Comparison of ENCODE assay signal across 8 cellular contexts in genomic region chr6:24855389-24856245, GRCh38. TPM values are rescaled to one million over a fixed set of nuclear protein-coding genes. Genes with fewer than 3 reads are reported as not detected.
A peak's percentile ranks its signal among the peaks of the same experiment; 100 is the strongest.
DNase-seq lines count a peak whose midpoint lies in the region; ATAC-seq, FAIRE-seq and TF ChIP-seq lines count a peak whose summit lies in the region.

No MANE protein-coding gene starts in this region.

- peak overlapping the region; percentile 5 for H3K4me3 Mint-ChIP-seq in activated naive CD8-positive, alpha-beta T cell

- H3K27me3 Mint-ChIP-seq in activated naive CD8-positive, alpha-beta T cell, result no peaks in the 10 kb centered on the region

- H3K4me3 ChIP-seq in A673 (ENCODE audit: low read depth, low read length, poor library complexity, severe bottlenecking) (no peak overlapping the region), vagina (no peak overlapping the region)

- H3K27me3 ChIP-seq in A673 (replicated peaks; ENCODE audit: insufficient read depth, low read depth, low read length, poor library complexity) (no peaks in the 10 kb centered on the region), vagina (no peaks in the 10 kb centered on the region)

- peak overlapping the region; percentile 93 for H3K27ac Mint-ChIP-seq in activated naive CD8-positive, alpha-beta T cell

- POLR2A ChIA-PET in A673 (lab: Charles Lee; ENCODE audit: low non-redundant PET), result interaction anchor here (0.6 kb wide), 1 partner anchor 162 kb away, joined by 3 read pairs; no protein-coding TSS in a partner anchor

- TF ChIP-seq CTCF in A673 (conservative IDR thresholded peaks at IDR 0.05; ENCODE audit: low read depth, low read length) (peak; percentile 89), vagina (IDR thresholded peaks at IDR 0.05) (peak; percentile 60 to 83 (median 76))

- no peaks in the 10 kb centered on the region for H3K9me3 Mint-ChIP-seq in activated naive CD8-positive, alpha-beta T cell (ENCODE audit: low read depth)

- CTCF ChIA-PET in A673 (lab: Charles Lee), result interaction anchor here (0.6 to 2.0 kb wide), 9 partner anchors 24 to 775 kb away, joined by 3 to 20 read pairs (median 3); no protein-coding TSS in a partner anchor

- no peak for TF ChIP-seq POLR2A in vagina (IDR thresholded peaks at IDR 0.05)

- ATAC-seq in SK-N-SH treated with all-trans-retinoic acid at 6 μM for 48 hours, result peak; percentile 94
- ATAC-seq in Right ventricle myocardium inferior, result no peak

- BruUV-seq in A673 (replicated peaks; lab: Mats Ljungman, UMichigan), result no TSS peak

- peak; percentile 79 for DNase-seq in A673 (ENCODE audit: low spot score)
- DNase-seq in GM18507 (ENCODE audit: extremely low spot score, insufficient read length, low read depth), result peak; percentile 54
- DNase-seq in MV-4-11 (lab: John Stamatoyannopoulos, UW), result peak; percentile 61
- peak; percentile 80 for DNase-seq in Right ventricle myocardium inferior (ENCODE audit: missing footprints)
- DNase-seq in posterior cingulate gyrus, result peak in 8 of 10 donors; percentile 34 to 93 (median 48)
- no peak for DNase-seq in vagina (ENCODE audit: extremely low spot score in 2 of 2)

- peak; percentile 93 for FAIRE-seq in GM18507 (lab: Jason Lieb, UNC)

- peaks cover 5% of the 10 kb centered on the region for H3K4me1 ChIP-seq in A673 (ENCODE audit: insufficient read depth, low read length, poor library complexity, severe bottlenecking)
- peaks cover 29% of the 10 kb centered on the region for H3K4me1 ChIP-seq in vagina

- intact Hi-C loops in A673 (cut with micrococcal nuclease; ENCODE audit: unreplicated experiment), result loop anchor here (1.0 to 5.0 kb wide), 3 partner anchors 137 to 215 kb away; no protein-coding TSS in a partner anchor
- intact Hi-C loops in Right ventricle myocardium inferior (cut with DNase I), result loop anchor here (1.0 to 5.0 kb wide), 4 partner anchors 52 to 215 kb away; no protein-coding TSS in a partner anchor
- intact Hi-C loops in posterior cingulate gyrus (cut with DNase I), result loop anchor here (1.0 to 5.0 kb wide), 4 partner anchors 57 to 215 kb away; no protein-coding TSS in a partner anchor
- intact Hi-C loops in vagina (cut with DNase I), result loop anchor here (5.0 kb wide), 1 partner anchor 217 kb away; no protein-coding TSS in a partner anchor

- H3K27ac ChIP-seq in A673 (ENCODE audit: low read depth, low read length, poor library complexity, severe bottlenecking) (no peak overlapping the region), vagina (peak overlapping the region; percentile 59)

- H3K36me3 ChIP-seq in A673 (ENCODE audit: insufficient read depth, low read length, poor library complexity, severe bottlenecking) (no peaks in the 10 kb centered on the region), vagina (peaks cover 0 to 37% of the 10 kb centered on the region in 2 donors)

- H3K36me3 Mint-ChIP-seq in activated naive CD8-positive, alpha-beta T cell, result peaks cover 15% of the 10 kb centered on the region

- H3K9me3 ChIP-seq in A673 (ENCODE audit: low read depth, low read length, poor library complexity, severe bottlenecking) (no peaks in the 10 kb centered on the region), vagina (no peaks in the 10 kb centered on the region)

- H3K4me1 Mint-ChIP-seq in activated naive CD8-positive, alpha-beta T cell (ENCODE audit: low read depth), result peaks cover 61% of the 10 kb centered on the region

TF ChIP-seq in SK-N-SH treated with all-trans-retinoic acid at 6 μM for 48 hours, 23 proteins besides CTCF, POLR2A, EP300 and RAD21:
- TF ChIP-seq CSRNP3 (CRISPR knock-in tag; IDR thresholded peaks at IDR 0.05) (no peak), ZNF70 (CRISPR knock-in tag; IDR thresholded peaks at IDR 0.05) (no peak), OSR1 (CRISPR knock-in tag; IDR thresholded peaks at IDR 0.05) (no peak), POU6F1 (CRISPR knock-in tag; IDR thresholded peaks at IDR 0.05; ENCODE audit: borderline replicate concordance, low read depth) (no peak)
TF ChIP-seq in SK-N-SH treated with all-trans-retinoic acid at 6 μM for 48 hours: peak in this region for 0.

RNA-seq across cellular contexts. Expression of gene ARMH2, which starts 56.9 kb away (rescaled TPM):
- total RNA-seq in A673 (2021) (not detected in 2 replicates), Right ventricle myocardium inferior (not detected), vagina (not detected)

Comparison
In these comparisons a context has a peak if more than half of its experiments do, and no peak if none do; other contexts are left out.
1. DNase-seq: peak in A673 (single experiment), GM18507 (single experiment), MV-4-11 (single experiment), Right ventricle myocardium inferior (single experiment) and posterior cingulate gyrus (8 of 10); none in vagina (0 of 2).